8 cellular contexts compared by ENCODE assay signal in genomic region chr22:38114484-38115398, GRCh38. TPM values are rescaled to one million over a fixed set of nuclear protein-coding genes. Genes with fewer than 3 reads are reported as not detected.
DNase-seq lines count a peak whose midpoint lies in the region; ATAC-seq and TF ChIP-seq lines count a peak whose summit lies in the region.

No MANE protein-coding gene starts in this region.

- DNase-seq in DMS79 treated with DMSO at 0.1 percent for 48 hours (lab: John Stamatoyannopoulos, UW) (peak; percentile 8), DMS79 (lab: John Stamatoyannopoulos, UW) (no peak), NCI-H2107 treated with DMSO at 0.1 percent for 48 hours (lab: John Stamatoyannopoulos, UW; ENCODE audit: unreplicated experiment) (peak; percentile 54), brain pericyte (ENCODE audit: low read depth, low spot score) (peak; percentile 66), immature natural killer cell (peak; percentile 79 to 82 (median 81))
- DNase-seq in stimulated activated CD4-positive, alpha-beta T cell treated with anti-CD3 and anti-CD28 coated beads, Interleukin-12 subunit alpha, Interleukin-12 subunit beta, amount 100 ng/mL, for 24 hours (ENCODE audit: low read depth in 2 of 2), result peak; percentile 52 to 75

- no peak for ATAC-seq in HG03097 (IDR thresholded peaks at IDR 0.05; ENCODE audit: low FRiP score, unreplicated experiment)

- H3K4me3 ChIP-seq in WI38 (ENCODE audit: low read depth, low read length), result no peak overlapping the region

- peak; percentile 89 for TF ChIP-seq CTCF in WI38 (IDR thresholded peaks at IDR 0.05; ENCODE audit: low read depth, low read length)

- H3K27ac Mint-ChIP-seq in immature natural killer cell, result peak overlapping the region in 5 of 6 donors; percentile 68 to 95 (median 93)

- H3K4me1 Mint-ChIP-seq in immature natural killer cell, result peaks cover 6 to 15% of the 10 kb centered on the region in 2 donors

- peaks cover 18 to 32% (median 23%) of the 10 kb centered on the region in 3 donors for H3K27me3 Mint-ChIP-seq in immature natural killer cell (ENCODE audit: low read depth in 3 of 3)

- H3K36me3 Mint-ChIP-seq in immature natural killer cell, result peaks cover 9 to 26% (median 10%) of the 10 kb centered on the region in 3 donors

- H3K9me3 Mint-ChIP-seq in immature natural killer cell, result peaks cover 0 to 1% (median 0%) of the 10 kb centered on the region in 6 donors

- peak overlapping the region in 2 of 5 donors; percentile 37 to 62 for H3K4me3 Mint-ChIP-seq in immature natural killer cell

RNA-seq across cellular contexts. Expression of gene BAIAP2L2, which starts 4.3 kb away (rescaled TPM):
- under 1 TPM in 1 of 3 donors, not detected in 2; 0.21 TPM for polyA plus RNA-seq in immature natural killer cell

RNA-seq across cellular contexts. Expression of gene SLC16A8, which starts 30.8 kb away (rescaled TPM):
- under 1 TPM in 1 of 3 donors, not detected in 2; 0.42 TPM for polyA plus RNA-seq in immature natural killer cell

RNA-seq across cellular contexts. Expression of gene PICK1, which starts 57.5 kb away (rescaled TPM):
- polyA plus RNA-seq in immature natural killer cell, result 10 to 100 TPM in 1 of 3 donors, 1 to 10 TPM in 1, under 1 TPM in 1; 0.12 to 11.1 (median 6.0) TPM
